In the genomic region with DNA sequence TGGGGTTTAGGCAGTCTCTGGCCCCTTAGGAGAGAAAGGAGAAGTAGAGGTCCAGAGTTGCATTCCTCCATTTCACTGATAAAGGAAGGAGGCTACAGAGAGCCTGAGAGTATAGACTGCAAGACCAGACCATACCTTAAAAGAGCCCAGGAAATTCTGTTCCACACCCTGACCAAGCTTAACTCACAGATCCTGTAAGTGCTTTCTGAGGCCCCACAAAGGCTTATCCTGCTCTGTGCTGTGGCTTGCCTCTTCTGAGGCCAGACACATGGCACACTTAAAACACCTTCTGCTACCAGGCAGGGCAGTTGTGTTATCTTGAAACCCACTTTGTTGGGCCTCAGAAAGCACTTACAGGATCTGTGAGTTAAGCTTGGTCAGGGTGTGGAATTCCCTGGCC, we compare ENCODE assay signal across 23 cellular contexts. TPM values are rescaled to one million over a fixed set of nuclear protein-coding genes. Genes with fewer than 3 reads are reported as not detected.
DNase-seq lines count a peak whose midpoint lies in the region; ATAC-seq, FAIRE-seq and TF ChIP-seq lines count a peak whose summit lies in the region.
"Had no signal": no experiment of that assay in that cellular context is flagged by ENCODE, and none has a peak within 500 bp of the region (broad histone marks: within the 10 kb centered on the region; RNA-seq: fewer than 3 reads in every experiment).

No MANE protein-coding gene starts in this region.

- no peak overlapping the region for H3K4me2 ChIP-seq in GM23248 (ENCODE audit: unreplicated experiment)
- H3K4me2 ChIP-seq in keratinocyte (ENCODE audit: control insufficient read depth, extremely low read depth, insufficient read depth, low read depth, low read length), result no peak overlapping the region

- ATAC-seq in GM18907 (IDR thresholded peaks at IDR 0.05; ENCODE audit: unreplicated experiment), result no peak
- ATAC-seq: body of pancreas, right lobe of liver, Right ventricle myocardium inferior, T-cell had no signal

- H3K4me3 ChIP-seq in ACC112 (ENCODE audit: low read depth, low read length) (no peak overlapping the region), GM23248 (no peak overlapping the region), WERI-Rb-1 (ENCODE audit: low read depth, low read length) (no peak overlapping the region), keratinocyte (ENCODE audit: control insufficient read depth in 2 of 3, extremely low read depth in 1 of 3, insufficient read depth in 2 of 3, low read depth in 1 of 3, low read length in 3 of 3) (no peak overlapping the region)
- H3K4me3 ChIP-seq: body of pancreas, coronary artery, right lobe of liver, vagina had no signal

- peaks cover 63% of the 10 kb centered on the region for H3F3A ChIP-seq in GM23248 (ENCODE audit: insufficient read depth)

- TF ChIP-seq CTCF in WERI-Rb-1 (IDR thresholded peaks at IDR 0.05; ENCODE audit: low read depth, low read length) (no peak), keratinocyte (optimal IDR thresholded peaks at IDR 0.05 in 1 of 3, IDR thresholded peaks at IDR 0.05 in 1 of 3, conservative IDR thresholded peaks at IDR 0.05 in 1 of 3; ENCODE audit: extremely low read depth in 1 of 3, insufficient read depth in 2 of 3, low read length in 3 of 3) (no peak)

- DNase-seq in GM23248 (no peak), WERI-Rb-1 (peak; percentile 58), keratinocyte (ENCODE audit: low read depth, low spot score) (no peak), nucleus accumbens (lab: John Stamatoyannopoulos, UW) (no peak)
- no peak for DNase-seq in stimulated activated CD4-positive, alpha-beta T cell treated with anti-CD3 and anti-CD28 coated beads, Interleukin-4, amount 100 ng/mL, for 4 hours
- DNase-seq: activated naive CD4-positive, alpha-beta T cell treated with anti-CD3 and anti-CD28 coated beads, Interleukin-2, amount 50 U/mL, for 16 hours; BE2C; body of pancreas; Caco-2; EL; hypothalamus; NCI-H1930; right lobe of liver; substantia nigra; T-cell had no signal

- FAIRE-seq in keratinocyte (lab: Jason Lieb, UNC), result no peak
- FAIRE-seq: endometrium, H54 had no signal

- H3K4me1 ChIP-seq in ACC112 (ENCODE audit: control insufficient read depth, insufficient read depth, low read length, unreplicated experiment) (peaks cover 72% of the 10 kb centered on the region), GM23248 (ENCODE audit: insufficient read depth) (peaks cover 72% of the 10 kb centered on the region), keratinocyte (ENCODE audit: control insufficient read depth, extremely low read depth, insufficient read depth, low read length) (peaks cover 80% of the 10 kb centered on the region)
- H3K4me1 ChIP-seq: right lobe of liver, vagina had no signal

- no peaks in the 10 kb centered on the region; the same call in 1 of the 2 replicates for H3K36me3 ChIP-seq in ACC112 (ENCODE audit: insufficient read depth, low read length)
- H3K36me3 ChIP-seq in GM23248 (ENCODE audit: low read depth), result no peaks in the 10 kb centered on the region
- H3K36me3 ChIP-seq in WERI-Rb-1, result no peaks in the 10 kb centered on the region
- peaks cover 1 to 2% of the 10 kb centered on the region in 2 experiments for H3K36me3 ChIP-seq in keratinocyte (ENCODE audit: control insufficient read depth in 2 of 2, extremely low read depth in 1 of 2, insufficient read depth in 2 of 2, low read length in 2 of 2)
- H3K36me3 ChIP-seq: BE2C, right lobe of liver, vagina had no signal

- dilution Hi-C loops in keratinocyte (cut with MboI; ENCODE audit: extremely low pct_ligation_motif_present, low sequenced_read_pairs), result no loop called here

- H2AFZ ChIP-seq in ACC112 (ENCODE audit: low read length, unreplicated experiment) (no peak overlapping the region), GM23248 (peak overlapping the region; percentile 12; the same call in 1 of the 2 replicates), keratinocyte (ENCODE audit: control insufficient read depth, low read length) (no peak overlapping the region)

- H3K9ac ChIP-seq in GM23248 (peak overlapping the region; percentile 53; the same call in 1 of the 2 replicates), keratinocyte (ENCODE audit: control insufficient read depth, extremely low read depth, insufficient read depth, low read length) (peak overlapping the region; percentile 45)

- H3K79me2 ChIP-seq in ACC112 (ENCODE audit: control insufficient read depth, insufficient read depth, low read length, unreplicated experiment) (peaks cover 7% of the 10 kb centered on the region), GM23248 (ENCODE audit: insufficient read depth) (no peaks in the 10 kb centered on the region), keratinocyte (ENCODE audit: control insufficient read depth, insufficient read depth, low read length) (peaks cover 14% of the 10 kb centered on the region)

- no peaks in the 10 kb centered on the region for H3K9me1 ChIP-seq in keratinocyte (ENCODE audit: control insufficient read depth, extremely low read depth, insufficient read depth, low read length)

- in situ Hi-C loops in GM23248 (cut with MboI), result no loop called here

- H3K9me3 ChIP-seq in GM23248 (ENCODE audit: low read depth), result no peaks in the 10 kb centered on the region
- no peaks in the 10 kb centered on the region for H3K9me3 ChIP-seq in WERI-Rb-1 (ENCODE audit: severe bottlenecking)
- H3K9me3 ChIP-seq in keratinocyte (ENCODE audit: control insufficient read depth, low read depth, low read length), result no peaks in the 10 kb centered on the region
- H3K9me3 ChIP-seq: BE2C, body of pancreas, Caco-2, right lobe of liver, vagina had no signal

- no peaks in the 10 kb centered on the region for H3K9me2 ChIP-seq in GM23248 (ENCODE audit: insufficient read depth)

- H3K27ac ChIP-seq in ACC112 (ENCODE audit: low read depth, low read length) (peak overlapping the region; percentile 93), GM23248 (peak overlapping the region; percentile 88), WERI-Rb-1 (no peak overlapping the region), keratinocyte (ENCODE audit: control insufficient read depth, insufficient read depth, low read length) (peak overlapping the region; percentile 95)
- H3K27ac ChIP-seq: body of pancreas, coronary artery, right lobe of liver, vagina, VCaP had no signal

- H3K27me3 ChIP-seq in ACC112 (ENCODE audit: insufficient read depth, low read length), result no peaks in the 10 kb centered on the region
- no peaks in the 10 kb centered on the region for H3K27me3 ChIP-seq in GM23248 (replicated peaks; ENCODE audit: insufficient read depth)
- no peaks in the 10 kb centered on the region for H3K27me3 ChIP-seq in WERI-Rb-1 (ENCODE audit: insufficient read depth, low read depth, severe bottlenecking)
- no peaks in the 10 kb centered on the region for H3K27me3 ChIP-seq in keratinocyte (ENCODE audit: control insufficient read depth, extremely low read depth, insufficient read depth, low read length)
- H3K27me3 ChIP-seq: BE2C, body of pancreas, right lobe of liver, vagina had no signal

- H4K20me1 ChIP-seq in GM23248 (ENCODE audit: insufficient read depth) (no peaks in the 10 kb centered on the region), keratinocyte (ENCODE audit: control insufficient read depth, extremely low read depth, insufficient read depth, low read length) (no peaks in the 10 kb centered on the region)

RNA-seq across cellular contexts. Expression of a gene that starts 39.1 kb away (rescaled TPM):
- total RNA-seq in GM23248 (2014; rRNA removed; shearing (Covaris generic)), result 0.32 TPM in 1 of 2 replicates, not detected in the other
- polyA plus RNA-seq in GM23248 (2016; fragmentation: Nextera tagmentation; extraction: Ambion mirVana) (0.43 and 1.3 TPM in 2 replicates), keratinocyte (0.14 to 0.63 TPM in 2 of 3 replicates, not detected in the other)
- 0.54 TPM for polyA plus RNA-seq in keratinocyte (2011; ENCODE audit: low read depth)
- polyA plus RNA-seq in keratinocyte (2011; cell fraction: cytosol; rRNA removed), result 0.23 and 0.30 TPM in 2 replicates
- polyA plus RNA-seq in keratinocyte (2011; cell fraction: nucleus; rRNA removed), result 0.12 and 0.36 TPM in 2 replicates
- polyA plus RNA-seq in keratinocyte (2012; ENCODE audit: low replicate concordance), result 0.16 and 0.70 TPM in 2 replicates
- 0.40 to 0.99 TPM in 2 of 3 replicates, not detected in the other for polyA minus RNA-seq in keratinocyte
- not detected for polyA minus RNA-seq in keratinocyte (2011; cell fraction: cytosol; rRNA and poly(A)+ RNA removed)
- polyA minus RNA-seq in keratinocyte (2011; cell fraction: nucleus; rRNA and poly(A)+ RNA removed), result 2.4 and 4.9 TPM in 2 replicates
- total RNA-seq: vagina had no signal
